2 cellular contexts compared by ENCODE assay signal in the genomic region with DNA sequence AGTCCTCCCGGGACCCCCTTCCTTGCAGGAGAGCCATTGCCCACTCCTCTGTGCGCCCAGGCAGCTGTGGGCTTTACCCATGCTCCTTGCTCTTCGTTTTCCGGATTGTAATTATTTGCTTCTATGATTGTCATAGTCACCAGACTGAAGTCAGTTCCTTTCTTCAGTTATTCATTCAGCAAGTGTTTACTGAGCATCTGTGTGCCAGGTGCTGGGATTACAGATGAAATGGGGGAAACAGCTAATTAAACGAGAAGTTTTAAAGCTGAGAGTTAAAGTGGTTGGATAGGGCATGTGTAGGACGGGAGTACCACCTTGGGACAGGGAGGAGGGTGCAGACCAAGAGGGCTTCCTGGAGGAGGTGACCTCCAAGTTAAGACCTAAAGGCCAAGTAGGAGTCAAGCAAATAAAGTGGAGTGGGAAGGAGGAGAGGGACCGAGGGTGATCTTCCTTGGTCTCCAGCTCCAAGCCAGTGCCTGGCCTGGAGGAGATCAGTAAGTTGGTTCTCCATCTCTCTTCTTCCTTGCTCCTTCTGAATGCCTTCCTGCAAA.
TF ChIP-seq lines count a peak whose summit lies in the region.

No MANE protein-coding gene starts in this region.

TF ChIP-seq in SK-N-SH, 30 proteins besides CTCF, POLR2A, EP300 and RAD21 (continued from another document):
- TF ChIP-seq, protein P1, sequence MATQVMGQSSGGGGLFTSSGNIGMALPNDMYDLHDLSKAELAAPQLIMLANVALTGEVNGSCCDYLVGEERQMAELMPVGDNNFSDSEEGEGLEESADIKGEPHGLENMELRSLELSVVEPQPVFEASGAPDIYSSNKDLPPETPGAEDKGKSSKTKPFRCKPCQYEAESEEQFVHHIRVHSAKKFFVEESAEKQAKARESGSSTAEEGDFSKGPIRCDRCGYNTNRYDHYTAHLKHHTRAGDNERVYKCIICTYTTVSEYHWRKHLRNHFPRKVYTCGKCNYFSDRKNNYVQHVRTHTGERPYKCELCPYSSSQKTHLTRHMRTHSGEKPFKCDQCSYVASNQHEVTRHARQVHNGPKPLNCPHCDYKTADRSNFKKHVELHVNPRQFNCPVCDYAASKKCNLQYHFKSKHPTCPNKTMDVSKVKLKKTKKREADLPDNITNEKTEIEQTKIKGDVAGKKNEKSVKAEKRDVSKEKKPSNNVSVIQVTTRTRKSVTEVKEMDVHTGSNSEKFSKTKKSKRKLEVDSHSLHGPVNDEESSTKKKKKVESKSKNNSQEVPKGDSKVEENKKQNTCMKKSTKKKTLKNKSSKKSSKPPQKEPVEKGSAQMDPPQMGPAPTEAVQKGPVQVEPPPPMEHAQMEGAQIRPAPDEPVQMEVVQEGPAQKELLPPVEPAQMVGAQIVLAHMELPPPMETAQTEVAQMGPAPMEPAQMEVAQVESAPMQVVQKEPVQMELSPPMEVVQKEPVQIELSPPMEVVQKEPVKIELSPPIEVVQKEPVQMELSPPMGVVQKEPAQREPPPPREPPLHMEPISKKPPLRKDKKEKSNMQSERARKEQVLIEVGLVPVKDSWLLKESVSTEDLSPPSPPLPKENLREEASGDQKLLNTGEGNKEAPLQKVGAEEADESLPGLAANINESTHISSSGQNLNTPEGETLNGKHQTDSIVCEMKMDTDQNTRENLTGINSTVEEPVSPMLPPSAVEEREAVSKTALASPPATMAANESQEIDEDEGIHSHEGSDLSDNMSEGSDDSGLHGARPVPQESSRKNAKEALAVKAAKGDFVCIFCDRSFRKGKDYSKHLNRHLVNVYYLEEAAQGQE (IDR thresholded peaks at IDR 0.05; ENCODE audit: low read depth, low read length) = no peak
- TF ChIP-seq MXI1 (IDR thresholded peaks at IDR 0.05; ENCODE audit: low read depth, low read length) (no peak), TAF1 (IDR thresholded peaks at IDR 0.05; ENCODE audit: borderline replicate concordance, low read depth, low read length) (no peak), TCF12 (IDR thresholded peaks at IDR 0.05) (no peak), MEF2A (IDR thresholded peaks at IDR 0.05; ENCODE audit: borderline replicate concordance, low read depth) (no peak), EZH2phosphoT487 (IDR thresholded peaks at IDR 0.05; ENCODE audit: borderline replicate concordance, low read depth) (no peak), RXRA (IDR thresholded peaks at IDR 0.05; ENCODE audit: borderline replicate concordance, low read depth) (no peak), GATA2 (CRISPR knock-in tag; IDR thresholded peaks at IDR 0.05) (no peak), RCOR1 (IDR thresholded peaks at IDR 0.05; ENCODE audit: low read length) (no peak), SMC3 (IDR thresholded peaks at IDR 0.05; ENCODE audit: low read depth, low read length) (no peak), SIN3A (IDR thresholded peaks at IDR 0.05; ENCODE audit: borderline replicate concordance, low read depth, low read length) (no peak), FOXJ3 (CRISPR knock-in tag; IDR thresholded peaks at IDR 0.05) (no peak)
- TF ChIP-seq, protein P2, sequence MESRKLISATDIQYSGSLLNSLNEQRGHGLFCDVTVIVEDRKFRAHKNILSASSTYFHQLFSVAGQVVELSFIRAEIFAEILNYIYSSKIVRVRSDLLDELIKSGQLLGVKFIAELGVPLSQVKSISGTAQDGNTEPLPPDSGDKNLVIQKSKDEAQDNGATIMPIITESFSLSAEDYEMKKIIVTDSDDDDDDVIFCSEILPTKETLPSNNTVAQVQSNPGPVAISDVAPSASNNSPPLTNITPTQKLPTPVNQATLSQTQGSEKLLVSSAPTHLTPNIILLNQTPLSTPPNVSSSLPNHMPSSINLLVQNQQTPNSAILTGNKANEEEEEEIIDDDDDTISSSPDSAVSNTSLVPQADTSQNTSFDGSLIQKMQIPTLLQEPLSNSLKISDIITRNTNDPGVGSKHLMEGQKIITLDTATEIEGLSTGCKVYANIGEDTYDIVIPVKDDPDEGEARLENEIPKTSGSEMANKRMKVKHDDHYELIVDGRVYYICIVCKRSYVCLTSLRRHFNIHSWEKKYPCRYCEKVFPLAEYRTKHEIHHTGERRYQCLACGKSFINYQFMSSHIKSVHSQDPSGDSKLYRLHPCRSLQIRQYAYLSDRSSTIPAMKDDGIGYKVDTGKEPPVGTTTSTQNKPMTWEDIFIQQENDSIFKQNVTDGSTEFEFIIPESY (IDR thresholded peaks at IDR 0.05; ENCODE audit: borderline replicate concordance, low read depth) = no peak
- TF ChIP-seq, protein P3, sequence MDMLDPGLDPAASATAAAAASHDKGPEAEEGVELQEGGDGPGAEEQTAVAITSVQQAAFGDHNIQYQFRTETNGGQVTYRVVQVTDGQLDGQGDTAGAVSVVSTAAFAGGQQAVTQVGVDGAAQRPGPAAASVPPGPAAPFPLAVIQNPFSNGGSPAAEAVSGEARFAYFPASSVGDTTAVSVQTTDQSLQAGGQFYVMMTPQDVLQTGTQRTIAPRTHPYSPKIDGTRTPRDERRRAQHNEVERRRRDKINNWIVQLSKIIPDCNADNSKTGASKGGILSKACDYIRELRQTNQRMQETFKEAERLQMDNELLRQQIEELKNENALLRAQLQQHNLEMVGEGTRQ (IDR thresholded peaks at IDR 0.05; ENCODE audit: borderline replicate concordance, low read depth, low read length) = no peak

TF ChIP-seq in SK-N-SH treated with all-trans-retinoic acid at 6 μM for 48 hours, 23 proteins besides CTCF, POLR2A, EP300 and RAD21 (continued from another document):
- TF ChIP-seq, protein P4, sequence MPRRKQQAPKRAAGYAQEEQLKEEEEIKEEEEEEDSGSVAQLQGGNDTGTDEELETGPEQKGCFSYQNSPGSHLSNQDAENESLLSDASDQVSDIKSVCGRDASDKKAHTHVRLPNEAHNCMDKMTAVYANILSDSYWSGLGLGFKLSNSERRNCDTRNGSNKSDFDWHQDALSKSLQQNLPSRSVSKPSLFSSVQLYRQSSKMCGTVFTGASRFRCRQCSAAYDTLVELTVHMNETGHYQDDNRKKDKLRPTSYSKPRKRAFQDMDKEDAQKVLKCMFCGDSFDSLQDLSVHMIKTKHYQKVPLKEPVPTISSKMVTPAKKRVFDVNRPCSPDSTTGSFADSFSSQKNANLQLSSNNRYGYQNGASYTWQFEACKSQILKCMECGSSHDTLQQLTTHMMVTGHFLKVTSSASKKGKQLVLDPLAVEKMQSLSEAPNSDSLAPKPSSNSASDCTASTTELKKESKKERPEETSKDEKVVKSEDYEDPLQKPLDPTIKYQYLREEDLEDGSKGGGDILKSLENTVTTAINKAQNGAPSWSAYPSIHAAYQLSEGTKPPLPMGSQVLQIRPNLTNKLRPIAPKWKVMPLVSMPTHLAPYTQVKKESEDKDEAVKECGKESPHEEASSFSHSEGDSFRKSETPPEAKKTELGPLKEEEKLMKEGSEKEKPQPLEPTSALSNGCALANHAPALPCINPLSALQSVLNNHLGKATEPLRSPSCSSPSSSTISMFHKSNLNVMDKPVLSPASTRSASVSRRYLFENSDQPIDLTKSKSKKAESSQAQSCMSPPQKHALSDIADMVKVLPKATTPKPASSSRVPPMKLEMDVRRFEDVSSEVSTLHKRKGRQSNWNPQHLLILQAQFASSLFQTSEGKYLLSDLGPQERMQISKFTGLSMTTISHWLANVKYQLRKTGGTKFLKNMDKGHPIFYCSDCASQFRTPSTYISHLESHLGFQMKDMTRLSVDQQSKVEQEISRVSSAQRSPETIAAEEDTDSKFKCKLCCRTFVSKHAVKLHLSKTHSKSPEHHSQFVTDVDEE (CRISPR knock-in tag; IDR thresholded peaks at IDR 0.05) = no peak
- TF ChIP-seq ZNF8 (CRISPR knock-in tag; IDR thresholded peaks at IDR 0.05) (no peak), ZFP30 (CRISPR knock-in tag; IDR thresholded peaks at IDR 0.05) (no peak), RARB (CRISPR knock-in tag; IDR thresholded peaks at IDR 0.05) (no peak), PPARA (CRISPR knock-in tag; IDR thresholded peaks at IDR 0.05; ENCODE audit: borderline replicate concordance) (no peak)
- TF ChIP-seq, protein P5, sequence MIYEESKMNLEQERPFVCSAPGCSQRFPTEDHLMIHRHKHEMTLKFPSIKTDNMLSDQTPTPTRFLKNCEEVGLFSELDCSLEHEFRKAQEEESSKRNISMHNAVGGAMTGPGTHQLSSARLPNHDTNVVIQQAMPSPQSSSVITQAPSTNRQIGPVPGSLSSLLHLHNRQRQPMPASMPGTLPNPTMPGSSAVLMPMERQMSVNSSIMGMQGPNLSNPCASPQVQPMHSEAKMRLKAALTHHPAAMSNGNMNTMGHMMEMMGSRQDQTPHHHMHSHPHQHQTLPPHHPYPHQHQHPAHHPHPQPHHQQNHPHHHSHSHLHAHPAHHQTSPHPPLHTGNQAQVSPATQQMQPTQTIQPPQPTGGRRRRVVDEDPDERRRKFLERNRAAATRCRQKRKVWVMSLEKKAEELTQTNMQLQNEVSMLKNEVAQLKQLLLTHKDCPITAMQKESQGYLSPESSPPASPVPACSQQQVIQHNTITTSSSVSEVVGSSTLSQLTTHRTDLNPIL (CRISPR knock-in tag; IDR thresholded peaks at IDR 0.05; ENCODE audit: low read depth) = no peak
